In the genomic region with DNA sequence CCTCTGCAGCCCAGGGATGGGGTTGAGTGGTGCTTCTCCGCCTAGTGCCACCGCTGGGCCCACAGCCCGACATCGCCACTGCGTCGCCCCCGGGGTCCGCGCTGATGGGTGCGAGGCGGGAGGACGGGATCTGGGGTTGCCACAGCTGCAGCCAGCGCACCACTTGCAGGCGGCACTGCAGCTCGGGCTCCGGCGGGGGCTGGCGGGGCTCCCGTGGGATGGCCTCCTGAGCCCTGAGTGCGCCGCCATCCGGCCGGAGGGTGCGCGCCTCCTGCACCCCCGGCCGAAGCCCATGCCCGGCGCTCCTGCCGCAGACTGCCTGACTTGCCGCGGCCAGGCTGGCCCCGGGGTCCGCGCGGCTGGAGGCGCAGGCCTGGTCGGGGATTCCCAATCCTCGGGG, we compare ENCODE assay signal across 7 cellular contexts. TPM values are rescaled to one million over a fixed set of nuclear protein-coding genes. Genes with fewer than 3 reads are reported as not detected.
DNase-seq lines count a peak whose midpoint lies in the region; ATAC-seq, FAIRE-seq and TF ChIP-seq lines count a peak whose summit lies in the region.
"Not testable (repeated sequence)": the region's sequence is repeated elsewhere in the genome, so short reads cannot be mapped to it uniquely, and the experiment has no call there.

No MANE protein-coding gene starts in this region.

- H3K27me3 ChIP-seq in dorsolateral prefrontal cortex: not testable (repeated sequence)

- H3K9me3 ChIP-seq in kidney (ENCODE audit: control insufficient read depth in 1 of 2, low read length in 2 of 2): not testable (repeated sequence)

- H3K4me3 ChIP-seq in Jurkat, Clone E6-1 (ENCODE audit: low read length): peak overlapping the region; percentile 62
- H3K4me3 ChIP-seq in dorsolateral prefrontal cortex (peak overlapping the region; percentile 44 to 85 (median 74)), kidney (ENCODE audit: low read length in 2 of 2) (peak overlapping the region; percentile 63 to 74)

- intact Hi-C loops in dorsolateral prefrontal cortex (cut with DNase I): loop anchor here (5.0 to 10.0 kb wide), 2 partner anchors 125 to 823 kb away; a partner anchor contains a TSS
- intact Hi-C loops in kidney (cut with DNase I); sciatic nerve (cut with DNase I): not testable (repeated sequence)

- not testable (repeated sequence) for H3K36me3 ChIP-seq in kidney (ENCODE audit: control insufficient read depth in 1 of 2, insufficient read depth in 2 of 2, low read length in 2 of 2)

- peak in 7 of 56 donors; percentile 7 to 18 (median 9) for TF ChIP-seq CTCF in dorsolateral prefrontal cortex (IDR thresholded peaks at IDR 0.05 in 54 of 56, conservative IDR thresholded peaks at IDR 0.05 in 2 of 56; ENCODE audit: low read depth in 1 of 56, partially characterized antibody in 56 of 56)
- not testable (repeated sequence) for TF ChIP-seq CTCF in kidney (IDR thresholded peaks at IDR 0.05; ENCODE audit: borderline replicate concordance, extremely low read depth, insufficient read depth)

- not testable (repeated sequence) for FAIRE-seq in kidney (lab: Jason Lieb, UNC)

- H3K9ac ChIP-seq in kidney (ENCODE audit: low read length in 2 of 2): not testable (repeated sequence)

- peak; percentile 44 for TF ChIP-seq POLR2A in GM18951 (IDR thresholded peaks at IDR 0.05; ENCODE audit: extremely low read depth, insufficient read depth, insufficient read length)

- ATAC-seq in HG02759 (IDR thresholded peaks at IDR 0.05; ENCODE audit: unreplicated experiment) (peak; percentile 55), sciatic nerve (peak; percentile 71)

- DNase-seq in Jurkat, Clone E6-1 (ENCODE audit: low read depth, low spot score); kidney; sciatic nerve (ENCODE audit: low spot score): not testable (repeated sequence)
- peak; percentile 64 for DNase-seq in activated CD8-positive, alpha-beta memory T cell treated with anti-CD3 and anti-CD28 coated beads, Interleukin-2, amount 50 U/mL, for 48 hours
- DNase-seq in dorsolateral prefrontal cortex: peak in 3 of 10 donors; percentile 29 to 65 (median 48)

- in situ Hi-C loops in GM18951 (cut with MboI; ENCODE audit: low sequenced_read_pairs, unreplicated experiment): loop anchor here (10.0 kb wide), 1 partner anchor 1603 kb away; no protein-coding TSS in a partner anchor

- peak overlapping the region in 56 of 59 donors; percentile 81 to 98 (median 96) for H3K27ac ChIP-seq in dorsolateral prefrontal cortex
- peak overlapping the region in 1 of 2 donors; percentile 80 for H3K27ac ChIP-seq in kidney (ENCODE audit: low read depth in 2 of 2, low read length in 2 of 2)

- not testable (repeated sequence) for H3K4me1 ChIP-seq in kidney (ENCODE audit: control insufficient read depth in 1 of 2, insufficient read depth in 1 of 2, low read depth in 1 of 2, low read length in 2 of 2)

RNA-seq across cellular contexts. Expression of a gene that starts 0.5 kb away (rescaled TPM):
- polyA plus RNA-seq in Jurkat, Clone E6-1 (2012; ENCODE audit: insufficient read depth, insufficient read length): 21.4 TPM
- total RNA-seq in dorsolateral prefrontal cortex (100 to 1,000 TPM in 112 of 120 experiments, 10 to 100 TPM in 8; 91.6 to 167 (median 125) TPM), kidney (26.2 TPM), sciatic nerve (81.0 TPM)
- polyA plus RNA-seq in kidney (ENCODE audit: insufficient read depth, low read depth, low replicate concordance): 0.15 TPM

RNA-seq across cellular contexts. Expression of a gene that starts 42.6 kb away (rescaled TPM):
- polyA plus RNA-seq in Jurkat, Clone E6-1 (2012; ENCODE audit: insufficient read depth, insufficient read length): 0.27 TPM
- total RNA-seq in dorsolateral prefrontal cortex: 10 to 100 TPM in 3 of 120 experiments, 1 to 10 TPM in 114, under 1 TPM in 3; 0.91 to 13.4 (median 4.5) TPM
- 2.7 TPM for total RNA-seq in kidney
- 1.1 TPM for polyA plus RNA-seq in kidney (ENCODE audit: insufficient read depth, low read depth, low replicate concordance)
- 11.1 TPM for total RNA-seq in sciatic nerve
